Comparison of ENCODE assay signal across 9 cellular contexts in the genomic region with DNA sequence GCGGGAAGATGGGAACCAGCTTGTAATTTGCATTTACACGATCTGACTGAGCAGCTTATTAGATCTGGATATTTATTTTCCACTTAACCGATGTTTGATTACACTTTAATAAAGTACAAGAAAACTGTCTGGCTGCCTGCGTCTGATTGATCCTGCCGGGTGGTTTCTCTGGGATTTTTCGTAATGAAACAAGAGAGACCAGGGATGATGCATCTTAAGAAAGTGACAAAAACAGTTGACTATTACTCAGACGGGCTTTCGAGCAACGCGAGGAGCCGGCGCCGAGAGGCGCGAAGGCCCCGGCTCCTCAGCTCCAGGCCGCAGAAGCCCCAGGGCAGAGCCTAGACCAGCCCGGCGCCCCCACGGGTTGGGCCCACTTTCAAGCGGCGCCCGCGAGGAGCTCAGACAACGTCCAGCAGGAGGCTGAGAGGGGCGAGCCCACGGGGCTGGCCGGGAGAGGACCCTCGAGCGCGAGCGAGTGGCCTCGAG.
DNase-seq lines count a peak whose midpoint lies in the region; ATAC-seq and FAIRE-seq lines count a peak whose summit lies in the region.
"Had no signal": no experiment of that assay in that cellular context is flagged by ENCODE, and none has a peak within 500 bp of the region (broad histone marks: within the 10 kb centered on the region; RNA-seq: fewer than 3 reads in every experiment).

No MANE protein-coding gene starts in this region.

- no peaks in the 10 kb centered on the region for H3K9me3 ChIP-seq in iPS-18c (ENCODE audit: control insufficient read depth, insufficient read depth, low read length)
- H3K9me3 ChIP-seq: MG63 had no signal

- no peak overlapping the region for H3K27ac Mint-ChIP-seq in activated CD4-positive, alpha-beta T cell treated with anti-CD3 and anti-CD28 coated beads for 36 hours
- H3K27ac Mint-ChIP-seq in activated naive CD8-positive, alpha-beta T cell = no peak overlapping the region
- no peak overlapping the region for H3K27ac Mint-ChIP-seq in stimulated activated effector memory CD8-positive, alpha-beta T cell treated with anti-CD3 and anti-CD28 coated beads, Interleukin-12 subunit alpha, Interleukin-12 subunit beta, amount 100 ng/mL, for 72 hours

- POLR2A ChIA-PET in activated CD4-positive, alpha-beta T cell treated with anti-CD3 and anti-CD28 coated beads for 36 hours (lab: Charles Lee) = no interaction called here

- ATAC-seq in activated CD4-positive, alpha-beta T cell treated with anti-CD3 and anti-CD28 coated beads for 36 hours = peak; percentile 87
- peak; percentile 87 for ATAC-seq in stimulated activated effector memory CD8-positive, alpha-beta T cell treated with anti-CD3 and anti-CD28 coated beads, Interleukin-12 subunit alpha, Interleukin-12 subunit beta, amount 100 ng/mL, for 72 hours
- no peak for ATAC-seq in HG03439 (IDR thresholded peaks at IDR 0.05; ENCODE audit: unreplicated experiment)
- ATAC-seq in GM21825 (IDR thresholded peaks at IDR 0.05; ENCODE audit: unreplicated experiment) = no peak

- no peak overlapping the region for H3K4me3 Mint-ChIP-seq in activated CD4-positive, alpha-beta T cell treated with anti-CD3 and anti-CD28 coated beads for 36 hours
- H3K4me3 Mint-ChIP-seq in activated naive CD8-positive, alpha-beta T cell = peak overlapping the region; percentile 52
- peak overlapping the region; percentile 30 for H3K4me3 Mint-ChIP-seq in stimulated activated effector memory CD8-positive, alpha-beta T cell treated with anti-CD3 and anti-CD28 coated beads, Interleukin-12 subunit alpha, Interleukin-12 subunit beta, amount 100 ng/mL, for 72 hours

- H3K9me3 Mint-ChIP-seq in activated CD4-positive, alpha-beta T cell treated with anti-CD3 and anti-CD28 coated beads for 36 hours (ENCODE audit: low read depth) = no peaks in the 10 kb centered on the region
- no peaks in the 10 kb centered on the region for H3K9me3 Mint-ChIP-seq in activated naive CD8-positive, alpha-beta T cell (ENCODE audit: low read depth)
- H3K9me3 Mint-ChIP-seq in stimulated activated effector memory CD8-positive, alpha-beta T cell treated with anti-CD3 and anti-CD28 coated beads, Interleukin-12 subunit alpha, Interleukin-12 subunit beta, amount 100 ng/mL, for 72 hours = no peaks in the 10 kb centered on the region

- peaks cover 76% of the 10 kb centered on the region for H3K27me3 Mint-ChIP-seq in activated CD4-positive, alpha-beta T cell treated with anti-CD3 and anti-CD28 coated beads for 36 hours
- peaks cover 68% of the 10 kb centered on the region for H3K27me3 Mint-ChIP-seq in activated naive CD8-positive, alpha-beta T cell

- CTCF ChIA-PET in activated CD4-positive, alpha-beta T cell treated with anti-CD3 and anti-CD28 coated beads for 36 hours (lab: Charles Lee) = interaction anchor here (0.6 to 1.0 kb wide), 4 partner anchors 106 to 330 kb away, joined by 3 to 5 read pairs (median 4); no protein-coding TSS in a partner anchor

- H3K36me3 Mint-ChIP-seq in activated CD4-positive, alpha-beta T cell treated with anti-CD3 and anti-CD28 coated beads for 36 hours (ENCODE audit: low read depth) = no peaks in the 10 kb centered on the region
- H3K36me3 Mint-ChIP-seq in activated naive CD8-positive, alpha-beta T cell = no peaks in the 10 kb centered on the region
- H3K36me3 Mint-ChIP-seq in stimulated activated effector memory CD8-positive, alpha-beta T cell treated with anti-CD3 and anti-CD28 coated beads, Interleukin-12 subunit alpha, Interleukin-12 subunit beta, amount 100 ng/mL, for 72 hours = no peaks in the 10 kb centered on the region

- DNase-seq in activated CD4-positive, alpha-beta T cell treated with anti-CD3 and anti-CD28 coated beads for 36 hours = peak; percentile 60
- no peak for DNase-seq in activated CD4-positive, alpha-beta T cell treated with anti-CD3 and anti-CD28 coated beads, Interleukin-2, amount 50 U/mL, for 1 hour
- no peak for DNase-seq in stimulated activated effector memory CD8-positive, alpha-beta T cell treated with anti-CD3 and anti-CD28 coated beads, Interleukin-12 subunit alpha, Interleukin-12 subunit beta, amount 100 ng/mL, for 72 hours (ENCODE audit: low spot score in 2 of 2)
- DNase-seq in HTR-8/SVneo (ENCODE audit: insufficient read length, low spot score) = no peak
- DNase-seq: MG63 had no signal

- FAIRE-seq in HTR-8/SVneo (lab: Jason Lieb, UNC) = no peak

- H3K4me3 ChIP-seq in iPS-18c (ENCODE audit: insufficient read depth, low read depth, low read length) = peak overlapping the region; percentile 38; the same call in 1 of the 2 replicates
- H3K4me3 ChIP-seq: MG63 had no signal

- H3K4me1 Mint-ChIP-seq in activated CD4-positive, alpha-beta T cell treated with anti-CD3 and anti-CD28 coated beads for 36 hours = peaks cover 23% of the 10 kb centered on the region
- peaks cover 28% of the 10 kb centered on the region for H3K4me1 Mint-ChIP-seq in activated naive CD8-positive, alpha-beta T cell (ENCODE audit: low read depth)
- peaks cover 25% of the 10 kb centered on the region for H3K4me1 Mint-ChIP-seq in stimulated activated effector memory CD8-positive, alpha-beta T cell treated with anti-CD3 and anti-CD28 coated beads, Interleukin-12 subunit alpha, Interleukin-12 subunit beta, amount 100 ng/mL, for 72 hours

- intact Hi-C loops in activated CD4-positive, alpha-beta T cell treated with anti-CD3 and anti-CD28 coated beads for 36 hours (cut with DNase I, micrococcal nuclease) = loop anchor here (1.0 to 10.0 kb wide), 6 partner anchors 16 to 330 kb away; a partner anchor contains a TSS

Comparison
In these comparisons a context has a peak if more than half of its experiments do, and no peak if none do; other contexts are left out.
1. ATAC-seq: peak in activated CD4-positive, alpha-beta T cell treated with anti-CD3 and anti-CD28 coated beads for 36 hours (single experiment) and stimulated activated effector memory CD8-positive, alpha-beta T cell treated with anti-CD3 and anti-CD28 coated beads, Interleukin-12 subunit alpha, Interleukin-12 subunit beta, amount 100 ng/mL, for 72 hours (single experiment); none in HG03439 (single experiment) and GM21825 (single experiment).